ENCODE assay signal across 8 cellular contexts in the genomic region with DNA sequence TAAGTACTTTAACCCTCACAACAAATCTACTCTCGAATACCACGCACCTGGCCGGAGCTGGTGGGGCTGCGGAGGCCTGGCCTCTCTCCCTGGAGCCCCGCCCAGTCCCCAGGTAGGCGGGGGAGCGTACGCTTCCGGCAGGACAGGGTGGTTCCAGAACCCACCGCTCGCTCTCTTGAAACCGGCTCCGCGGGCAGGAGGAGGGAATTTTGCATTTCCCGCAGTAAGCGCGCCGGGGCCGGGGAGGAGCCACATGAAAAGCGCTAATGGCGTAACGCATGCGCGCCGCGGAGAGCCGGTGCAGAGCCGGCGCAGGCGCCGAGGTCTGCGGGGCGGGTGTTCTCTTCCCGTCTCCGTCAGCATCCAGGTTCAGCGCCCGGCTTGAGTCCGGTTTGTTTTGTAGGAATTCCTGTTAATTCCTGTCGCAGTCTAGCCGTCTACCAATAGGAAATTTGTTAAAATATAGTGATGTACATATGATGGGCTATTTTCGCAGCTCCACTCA. TPM values are rescaled to one million over a fixed set of nuclear protein-coding genes. Genes with fewer than 3 reads are reported as not detected.
DNase-seq lines count a peak whose midpoint lies in the region; ATAC-seq and TF ChIP-seq lines count a peak whose summit lies in the region.

No MANE protein-coding gene starts in this region.

- TF ChIP-seq POLR2A in GM15510 (IDR thresholded peaks at IDR 0.05; ENCODE audit: borderline replicate concordance, extremely low read depth, insufficient read length) (peak; percentile 59), sigmoid colon (IDR thresholded peaks at IDR 0.05) (no peak)

- ATAC-seq in HG02840 (IDR thresholded peaks at IDR 0.05; ENCODE audit: low FRiP score, unreplicated experiment): peak; percentile 78

- DNase-seq in NCI-H1436 treated with DMSO at 0.1 percent for 48 hours (lab: John Stamatoyannopoulos, UW) (peak; percentile 81), T1000 (lab: John Stamatoyannopoulos, UW) (peak; percentile 71), astrocyte of the hippocampus (ENCODE audit: low read depth, low spot score) (peak; percentile 89), iPS DF 19.7 (ENCODE audit: low read depth, low spot score) (peak; percentile 84), sigmoid colon (peak; percentile 86), NCI-H446 treated with DMSO at 0.1 percent for 48 hours (lab: John Stamatoyannopoulos, UW) (no peak)

- H3K9me3 ChIP-seq in sigmoid colon: no peaks in the 10 kb centered on the region

- H3K4me3 ChIP-seq in sigmoid colon: peak overlapping the region; percentile 22 to 52 (median 46)

- intact Hi-C loops in sigmoid colon (cut with DNase I): loop anchor here (5.0 to 10.0 kb wide), 3 partner anchors 244 to 1416 kb away; a partner anchor contains a TSS

- no peaks in the 10 kb centered on the region for H3K36me3 ChIP-seq in sigmoid colon

- H3K4me1 ChIP-seq in sigmoid colon: peaks cover 0 to 16% (median 8%) of the 10 kb centered on the region in 4 donors

- H3K27ac ChIP-seq in sigmoid colon: peak overlapping the region in 1 of 4 donors; percentile 18

- WGBS in sigmoid colon, 2 donors: 1% methylated on average over 41 of the region's 41 CpGs

- no peak for TF ChIP-seq EP300 in sigmoid colon (IDR thresholded peaks at IDR 0.05)

- no peak for TF ChIP-seq CTCF in sigmoid colon (IDR thresholded peaks at IDR 0.05)

- no peaks in the 10 kb centered on the region for H3K27me3 ChIP-seq in sigmoid colon

RNA-seq across cellular contexts. Expression of a gene that starts 20.8 kb away (rescaled TPM):
- 1 to 10 TPM in 1 of 4 donors, under 1 TPM in 3; 0.36 to 1.1 (median 0.62) TPM for total RNA-seq in sigmoid colon
- under 1 TPM in 1 of 3 donors, not detected in 2; 0.06 TPM for polyA plus RNA-seq in sigmoid colon
